In genomic region chr7:98211221-98211675, GRCh38 we compare ENCODE assay signal across 9 cellular contexts. TPM values are rescaled to one million over a fixed set of nuclear protein-coding genes. Genes with fewer than 3 reads are reported as not detected.
DNase-seq lines count a peak whose midpoint lies in the region; ATAC-seq, FAIRE-seq and TF ChIP-seq lines count a peak whose summit lies in the region.
"Had no signal": no experiment of that assay in that cellular context is flagged by ENCODE, and none has a peak within 500 bp of the region (broad histone marks: within the 10 kb centered on the region; RNA-seq: fewer than 3 reads in every experiment).

Gene BHLHA15 (plus strand): TSS chr7:98211439. CDS start chr7:98212310, 871 bp downstream.

- H3K9me3 ChIP-seq in HUES64 (ENCODE audit: insufficient read depth, low read depth, low read length) = no peaks in the 10 kb centered on the region

- DNase-seq in Daoy (ENCODE audit: low read depth) (peak; percentile 22), activated T-cell treated with anti-CD3 and anti-CD28 coated beads for 4 hours (peak; percentile 9), frontal cortex (ENCODE audit: low spot score in 2 of 2) (peak; percentile 51 to 70), retinal pigment epithelial cell (ENCODE audit: low read depth) (no peak)
- DNase-seq in activated CD4-positive, CD25-positive, alpha-beta regulatory T cell treated with anti-CD3 and anti-CD28 coated beads, Interleukin-2, amount 50 U/mL, for 72 hours = no peak

- no peaks in the 10 kb centered on the region for H3K27me3 ChIP-seq in HUES64 (ENCODE audit: insufficient read depth, low read length)

- TF ChIP-seq CTCF in retinal pigment epithelial cell (conservative IDR thresholded peaks at IDR 0.05; ENCODE audit: low read depth, low read length) = no peak

- no peak within 1 kb of the TSS for H3K9ac ChIP-seq in HUES64 (ENCODE audit: low read depth, low read length)

- no peak for FAIRE-seq in frontal cortex (lab: Jason Lieb, UNC)

- peaks cover 13% of the 10 kb centered on the region for H3K36me3 ChIP-seq in HUES64 (ENCODE audit: insufficient read depth, low read length)

- ATAC-seq in GM21619 (IDR thresholded peaks at IDR 0.05; ENCODE audit: unreplicated experiment) (no peak), HG03378 (IDR thresholded peaks at IDR 0.05; ENCODE audit: unreplicated experiment) (no peak)

- H3K4me1 ChIP-seq in HUES64 (ENCODE audit: insufficient read depth, low read length) = no peaks in the 10 kb centered on the region

- 4% methylated on average over 42 of the region's 45 CpGs for WGBS in HUES64

- H3K4me3 ChIP-seq in HUES64 (ENCODE audit: low read length) (peak within 1 kb of the TSS; percentile 44), retinal pigment epithelial cell (ENCODE audit: low read length) (peak within 1 kb of the TSS; percentile 40)

- H3K27ac ChIP-seq in HUES64 (ENCODE audit: low read depth, low read length) = no peak within 1 kb of the TSS

RNA-seq across cellular contexts. Expression of gene BHLHA15, which starts in this region (rescaled TPM):
- total RNA-seq in Daoy (2014; rRNA removed; shearing (Covaris generic)) = not detected in 2 replicates
- 0.30 TPM for polyA plus RNA-seq in HUES64 (2013, experiment 1 of 2)
- polyA plus RNA-seq in HUES64 (2013, experiment 2 of 2) = 1.6 TPM
- total RNA-seq in frontal cortex = 8.6 TPM
- polyA plus RNA-seq: neural cell had no signal

Comparison
In these comparisons a context has a peak if more than half of its experiments do, and no peak if none do; other contexts are left out.
1. Peak in DNase-seq in Daoy; RNA of the gene not detected or under 1 TPM.
2. DNase-seq: peak in activated T-cell treated with anti-CD3 and anti-CD28 coated beads for 4 hours (single experiment) and frontal cortex (2 of 2); none in retinal pigment epithelial cell (single experiment) and activated CD4-positive, CD25-positive, alpha-beta regulatory T cell treated with anti-CD3 and anti-CD28 coated beads, Interleukin-2, amount 50 U/mL, for 72 hours (single experiment).